In the genomic region with DNA sequence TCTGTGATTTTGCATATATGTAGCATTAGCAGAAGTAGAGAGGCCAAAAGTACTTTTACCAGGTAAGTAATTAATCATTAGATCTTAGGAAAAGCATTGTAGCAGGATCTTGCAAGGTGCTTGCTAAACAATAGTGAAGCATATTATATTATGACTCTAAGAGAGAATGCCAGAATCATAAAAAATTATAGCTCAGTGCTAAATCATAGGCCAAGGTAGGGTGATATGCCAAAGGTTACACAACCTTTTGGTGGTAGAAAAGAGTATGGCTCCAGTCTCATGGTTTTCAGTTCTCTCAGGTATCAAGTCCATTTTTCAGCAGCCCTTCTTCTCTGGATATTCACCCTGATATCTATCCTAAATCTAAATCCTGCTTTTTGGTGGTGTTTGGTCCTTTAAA, we compare ENCODE assay signal across 33 cellular contexts. TPM values are rescaled to one million over a fixed set of nuclear protein-coding genes. Genes with fewer than 3 reads are reported as not detected.
A peak's percentile ranks its signal among the peaks of the same experiment; 100 is the strongest.
DNase-seq lines count a peak whose midpoint lies in the region; ATAC-seq and TF ChIP-seq lines count a peak whose summit lies in the region.
"Had no signal": no experiment of that assay in that cellular context is flagged by ENCODE, and none has a peak within 500 bp of the region (broad histone marks: within the 10 kb centered on the region; RNA-seq: fewer than 3 reads in every experiment).

No MANE protein-coding gene starts in this region.

- H3K4me3 ChIP-seq in cardiac muscle cell (no peak overlapping the region), mucosa of descending colon (no peak overlapping the region), neutrophil (ENCODE audit: low read depth in 1 of 2, low read length in 1 of 2) (no peak overlapping the region)
- H3K4me3 ChIP-seq: A549; BLaER1; BLaER1 treated with 17β-estradiol and CSF1 and Interleukin-3, amounts not matched to agents 10 nM and 100 nM had no signal

- no peak for TF ChIP-seq CTCF in cardiac muscle cell (IDR thresholded peaks at IDR 0.05; ENCODE audit: low read depth, low read length)
- TF ChIP-seq CTCF in mucosa of descending colon (IDR thresholded peaks at IDR 0.05): no peak
- TF ChIP-seq CTCF in neutrophil (IDR thresholded peaks at IDR 0.05): no peak

- peak overlapping the region; percentile 57 for H3K27ac ChIP-seq in cardiac muscle cell
- peak overlapping the region; percentile 83 for H3K27ac ChIP-seq in neutrophil
- H3K27ac ChIP-seq: 22Rv1; A549; BLaER1; BLaER1 treated with 17β-estradiol and CSF1 and Interleukin-3, amounts not matched to agents 10 nM and 100 nM; C4-2B had no signal

- intact Hi-C loops in cardiac septum (cut with DNase I) (no loop called here), left colon (cut with DNase I, micrococcal nuclease) (no loop called here), mucosa of descending colon (cut with DNase I, micrococcal nuclease) (no loop called here)

- H3K9me3 ChIP-seq in cardiac muscle cell (ENCODE audit: low read depth) (no peaks in the 10 kb centered on the region), mucosa of descending colon (no peaks in the 10 kb centered on the region), neutrophil (no peaks in the 10 kb centered on the region)
- H3K9me3 ChIP-seq: A549; BE2C; BLaER1; BLaER1 treated with 17β-estradiol and CSF1 and Interleukin-3, amounts not matched to agents 10 nM and 100 nM; Caco-2 had no signal

- ATAC-seq in left colon (peak; percentile 86), mucosa of descending colon (peak; percentile 65)
- ATAC-seq: A549; CD8-positive, alpha-beta T cell had no signal

- H3K36me3 ChIP-seq in cardiac muscle cell (peaks cover 7% of the 10 kb centered on the region), mucosa of descending colon (ENCODE audit: low read depth) (no peaks in the 10 kb centered on the region), neutrophil (no peaks in the 10 kb centered on the region)
- H3K36me3 ChIP-seq: BE2C; BLaER1; BLaER1 treated with 17β-estradiol and CSF1 and Interleukin-3, amounts not matched to agents 10 nM and 100 nM had no signal

- DNase-seq in cardiac muscle cell (ENCODE audit: low read depth in 1 of 2, low spot score in 1 of 2) (no peak), cardiac septum (ENCODE audit: low spot score) (no peak), left colon (no peak), mucosa of descending colon (no peak), SHP77 (lab: John Stamatoyannopoulos, UW) (no peak), activated gamma-delta T cell (lab: John Stamatoyannopoulos, UW) (no peak)
- DNase-seq in activated CD4-positive, alpha-beta T cell treated with anti-CD3 and anti-CD28 coated beads, Interleukin-2, amount 50 U/mL, for 48 hours: no peak
- DNase-seq: 8988T; ACHN; AML-193; BE2C; C1 segment of cervical spinal cord; Caco-2; Calu3; CD4-positive, alpha-beta memory T cell; CD4-positive, alpha-beta T cell; CD4-positive, CD25-positive, alpha-beta regulatory T cell; CD8-positive, alpha-beta memory T cell; CD8-positive, alpha-beta T cell; COR-L47; DMS 273 treated with DMSO at 0.1 percent for 48 hours; DMS153; DMS53; DMS79; DMS79 treated with DMSO at 0.1 percent for 48 hours; DND-41; EL had no signal

- no peaks in the 10 kb centered on the region for H3K27me3 ChIP-seq in cardiac muscle cell
- H3K27me3 ChIP-seq in neutrophil: peaks cover 24% of the 10 kb centered on the region
- H3K27me3 ChIP-seq: BE2C; BLaER1; BLaER1 treated with 17β-estradiol and CSF1 and Interleukin-3, amounts not matched to agents 10 nM and 100 nM had no signal

- no peaks in the 10 kb centered on the region for H3K4me1 ChIP-seq in cardiac muscle cell (ENCODE audit: low read depth)
- H3K4me1 ChIP-seq in mucosa of descending colon (ENCODE audit: low read depth): no peaks in the 10 kb centered on the region
- peaks cover 27 to 38% of the 10 kb centered on the region in 2 experiments for H3K4me1 ChIP-seq in neutrophil (ENCODE audit: control insufficient read depth in 1 of 2, insufficient read depth in 1 of 2, low read depth in 1 of 2, low read length in 1 of 2)
- H3K4me1 ChIP-seq: BE2C, Caco-2 had no signal

RNA-seq across cellular contexts. Expression of a gene that starts 16.9 kb away (rescaled TPM):
- total RNA-seq in cardiac muscle cell (25.3 and 30.0 TPM in 2 replicates), cardiac septum (57.4 TPM), left colon (100 to 1,000 TPM in 1 of 2 donors, 10 to 100 TPM in 1; 91.2 to 107 TPM), mucosa of descending colon (100 to 1,000 TPM in 1 of 3 donors, 10 to 100 TPM in 2; 87.0 to 127 (median 91.7) TPM)
- polyA plus RNA-seq in cardiac muscle cell: 33.5 and 45.5 TPM in 2 replicates

RNA-seq across cellular contexts. Expression of a gene that starts 57.9 kb away (rescaled TPM):
- total RNA-seq in cardiac muscle cell (184 and 768 TPM in 2 replicates), cardiac septum (890 TPM), left colon (100 to 1,000 TPM; 704 to 802 TPM), mucosa of descending colon (100 to 1,000 TPM; 493 to 721 (median 652) TPM)
- polyA plus RNA-seq in cardiac muscle cell: 984 and 1,135 TPM in 2 replicates
